Comparison of ENCODE assay signal across 19 cellular contexts in genomic region chr3:158839966-158840365, GRCh38. TPM values are rescaled to one million over a fixed set of nuclear protein-coding genes. Genes with fewer than 3 reads are reported as not detected.
A peak's percentile ranks its signal among the peaks of the same experiment; 100 is the strongest.
DNase-seq lines count a peak whose midpoint lies in the region; ATAC-seq, FAIRE-seq and TF ChIP-seq lines count a peak whose summit lies in the region.
"Had no signal": no experiment of that assay in that cellular context is flagged by ENCODE, and none has a peak within 500 bp of the region (broad histone marks: within the 10 kb centered on the region; RNA-seq: fewer than 3 reads in every experiment).

No MANE protein-coding gene starts in this region.

- H3K4me1 ChIP-seq in K562 (replicated peaks in 1 of 2; ENCODE audit: control insufficient read depth in 2 of 2, insufficient read depth in 2 of 2, low read length in 2 of 2) = peaks cover 0 to 4% of the 10 kb centered on the region in 2 experiments; a peak in 1 of 5 replicates
- peaks cover 0 to 2% of the 10 kb centered on the region in 2 donors for H3K4me1 ChIP-seq in neuronal stem cell (ENCODE audit: control insufficient read depth in 2 of 2, insufficient read depth in 1 of 2, low read depth in 1 of 2, low read length in 2 of 2)
- no peaks in the 10 kb centered on the region for H3K4me1 ChIP-seq in aorta (ENCODE audit: control insufficient read depth in 1 of 2, insufficient read depth in 2 of 2, low read length in 2 of 2)
- H3K4me1 ChIP-seq: BE2C, Caco-2, HAP-1 had no signal

- POLR2A ChIA-PET in K562 (lab: Yijun Ruan, JAX) = interaction anchor here (0.6 to 1.1 kb wide), 3 partner anchors 10 to 159 kb away, joined by 3 to 5 read pairs (median 3); no protein-coding TSS in a partner anchor

- no peaks in the 10 kb centered on the region for H3K9me1 ChIP-seq in K562 (ENCODE audit: control insufficient read depth, insufficient read depth, low read length)

- TF ChIP-seq POLR2A in K562 (conservative IDR thresholded peaks at IDR 0.05) = no peak

- H3K23ac ChIP-seq in neuronal stem cell (ENCODE audit: low read depth, low read length, poor library complexity) = no peak overlapping the region

- BruUV-seq in K562 (replicated peaks; lab: Mats Ljungman, UMichigan) = no TSS peak

- H2BK5ac ChIP-seq in neuronal stem cell (ENCODE audit: low read length) = no peak overlapping the region

- peak; percentile 44; the same call in 2 of the 3 replicates for ATAC-seq in K562
- no peak for ATAC-seq in aorta (ENCODE audit: low FRiP score)
- no peak for ATAC-seq in sciatic nerve

- H3K14ac ChIP-seq in neuronal stem cell (ENCODE audit: low read length) = no peak overlapping the region

- H3K79me1 ChIP-seq in neuronal stem cell (ENCODE audit: low read depth, low read length) = no peaks in the 10 kb centered on the region

- H4K8ac ChIP-seq in neuronal stem cell (ENCODE audit: low read depth, low read length) = no peak overlapping the region

- no peaks in the 10 kb centered on the region; the same call in 1 of the 2 replicates for H4K20me1 ChIP-seq in K562 (replicated peaks; ENCODE audit: control insufficient read depth, insufficient read depth, low read length)

- intact Hi-C loops in K562 (cut with micrococcal nuclease) (loop anchor here (10.0 kb wide), 1 partner anchor 1165 kb away; no protein-coding TSS in a partner anchor), aorta (cut with DNase I) (no loop called here), sciatic nerve (cut with DNase I) (no loop called here)

- no peak overlapping the region for H3K4me3 ChIP-seq in K562
- H3K4me3 ChIP-seq in neuronal stem cell (ENCODE audit: low read length in 2 of 2) = no peak overlapping the region
- no peak overlapping the region for H3K4me3 ChIP-seq in aorta (ENCODE audit: low read length in 2 of 2)
- H3K4me3 ChIP-seq: GM23248, HAP-1 had no signal

- CTCF ChIA-PET in K562 (lab: Yijun Ruan, JAX; ENCODE audit: low intra/inter-chr PET ratio) = no interaction called here

- TF ChIP-seq RAD21 in K562 (CRISPR knock-in tag; conservative IDR thresholded peaks at IDR 0.05 in 1 of 2, IDR thresholded peaks at IDR 0.05 in 1 of 2) = no peak

- no peaks in the 10 kb centered on the region for H3K79me2 ChIP-seq in K562 (ENCODE audit: control insufficient read depth, insufficient read depth, low read length)

- WGBS in K562 (ENCODE audit: insufficient coverage, low coverage, missing lambda C conversion rate) = 10% methylated on average over 6 of the region's 6 CpGs
- WGBS in neuronal stem cell (ENCODE audit: extremely low coverage in 2 of 2, insufficient read length in 2 of 2, insufficient replicate concordance in 1 of 2), 2 donors = no CpG with 5 or more reads among the region's 6 CpGs
- 23 to 28% methylated on average over 6 of the region's 6 CpGs for WGBS in aorta, 2 donors

- in situ Hi-C loops in K562 (cut with MboI) = loop anchor here (25.0 kb wide), 1 partner anchor 972 kb away; no protein-coding TSS in a partner anchor

- H3K36me3 ChIP-seq in K562 (ENCODE audit: control insufficient read depth, insufficient read depth, low read length) (no peaks in the 10 kb centered on the region), neuronal stem cell (replicated peaks in 1 of 2; ENCODE audit: control insufficient read depth in 2 of 2, insufficient read depth in 2 of 2, low read length in 2 of 2) (no peaks in the 10 kb centered on the region), aorta (ENCODE audit: control insufficient read depth in 1 of 2, insufficient read depth in 2 of 2, low read length in 1 of 2) (no peaks in the 10 kb centered on the region)
- H3K36me3 ChIP-seq: BE2C, HAP-1 had no signal

- no peak for TF ChIP-seq EP300 in K562 (IDR thresholded peaks at IDR 0.05; ENCODE audit: low read length)

- TF ChIP-seq CTCF in K562 (IDR thresholded peaks at IDR 0.05 in 2 of 3, conservative IDR thresholded peaks at IDR 0.05 in 1 of 3; ENCODE audit: insufficient read depth in 2 of 3, low read depth in 1 of 3, low read length in 3 of 3) = no peak

- no peak overlapping the region for H3K4ac ChIP-seq in neuronal stem cell (ENCODE audit: low read length)

- no peak overlapping the region for H2AFZ ChIP-seq in K562 (ENCODE audit: low read depth, low read length)
- H2AFZ ChIP-seq in neuronal stem cell (ENCODE audit: low read length) = no peak overlapping the region
- H2AFZ ChIP-seq: GM23248 had no signal

- H4K91ac ChIP-seq in neuronal stem cell (ENCODE audit: low read depth, low read length, poor library complexity) = no peak overlapping the region

- no peak overlapping the region for H3K18ac ChIP-seq in neuronal stem cell (ENCODE audit: low read length)

- no peak overlapping the region for H2AK5ac ChIP-seq in neuronal stem cell (ENCODE audit: low read depth, low read length)

- H2BK120ac ChIP-seq in neuronal stem cell (ENCODE audit: low read depth, low read length) = no peak overlapping the region

- no peak overlapping the region for H2BK15ac ChIP-seq in neuronal stem cell (ENCODE audit: low read length)

- H3K27ac ChIP-seq in K562 (ENCODE audit: extremely low read depth, low read depth, low read length) = no peak overlapping the region
- no peak overlapping the region for H3K27ac ChIP-seq in neuronal stem cell (replicated peaks; ENCODE audit: low read length)
- H3K27ac ChIP-seq in aorta (ENCODE audit: low read depth in 1 of 2, low read length in 2 of 2) = no peak overlapping the region
- H3K27ac ChIP-seq: C4-2B, GM23248, HL-60 had no signal

- H3K9me3 ChIP-seq in K562 (replicated peaks; ENCODE audit: control insufficient read depth, insufficient read depth, low read depth, low read length) = no peaks in the 10 kb centered on the region
- no peaks in the 10 kb centered on the region for H3K9me3 ChIP-seq in neuronal stem cell (replicated peaks in 1 of 2; ENCODE audit: control insufficient read depth in 2 of 2, insufficient read depth in 1 of 2, low read depth in 1 of 2, low read length in 2 of 2)
- H3K9me3 ChIP-seq in aorta (ENCODE audit: control insufficient read depth, low read length) = no peaks in the 10 kb centered on the region
- H3K9me3 ChIP-seq: BE2C, Caco-2, HAP-1 had no signal

- H3K27me3 ChIP-seq in K562 (ENCODE audit: control insufficient read depth in 2 of 2, insufficient read depth in 2 of 2, low read length in 2 of 2) (peaks cover 15 to 29% of the 10 kb centered on the region in 2 experiments; a peak in 3 of 5 replicates), neuronal stem cell (ENCODE audit: control insufficient read depth in 3 of 3, insufficient read depth in 3 of 3, low read depth in 1 of 3, low read length in 3 of 3) (no peaks in the 10 kb centered on the region), aorta (ENCODE audit: control insufficient read depth in 1 of 2, insufficient read depth in 2 of 2, low read length in 1 of 2) (no peaks in the 10 kb centered on the region)

- H3K9ac ChIP-seq in K562 (ENCODE audit: insufficient read depth in 1 of 2, low read depth in 2 of 2, low read length in 2 of 2) (no peak overlapping the region), neuronal stem cell (ENCODE audit: low read depth, low read length, poor library complexity) (no peak overlapping the region)
- H3K9ac ChIP-seq: GM23248 had no signal

- DNase-seq in HuH-7.5 (ENCODE audit: low spot score) (peak; percentile 14), K562 (ENCODE audit: extremely low read depth in 1 of 4, low spot score in 3 of 4) (peak in 1 of 4 experiments; percentile 11), neuronal stem cell (ENCODE audit: low spot score) (peak; percentile 2), C1 segment of cervical spinal cord (lab: John Stamatoyannopoulos, UW) (no peak), aorta (no peak), sciatic nerve (ENCODE audit: low spot score) (no peak)
- DNase-seq: ACHN; BE2C; Caco-2; CD4-positive, alpha-beta T cell; GM23248 had no signal

- H3K4me2 ChIP-seq in K562 (ENCODE audit: insufficient read depth, low read length) (no peak overlapping the region), neuronal stem cell (ENCODE audit: insufficient read depth, low read length, poor library complexity, severe bottlenecking) (no peak overlapping the region)

- H2BK12ac ChIP-seq in neuronal stem cell (ENCODE audit: low read length) = no peak overlapping the region

- FAIRE-seq in K562 (lab: Jason Lieb, UNC) = no peak
- FAIRE-seq: A204.1, D721Med, G401.6, GM12891, GM18507 had no signal

TF ChIP-seq in K562, 482 proteins besides CTCF, POLR2A, EP300 and RAD21 (continues in another document):
- peak; percentile 82 to 92 for TF ChIP-seq FOXA3 (CRISPR knock-in tag; conservative IDR thresholded peaks at IDR 0.05 in 1 of 2, IDR thresholded peaks at IDR 0.05 in 1 of 2)

RNA-seq across cellular contexts. Expression of gene MFSD1, which starts 38.1 kb away (rescaled TPM):
- total RNA-seq in K562 (2011; cell fraction: chromatin; rRNA removed; ENCODE audit: low replicate concordance) = 33.7 and 51.7 TPM in 2 replicates
- total RNA-seq in K562 (2011; cell fraction: nucleolus; rRNA removed) = 32.1 and 34.5 TPM in 2 replicates
- total RNA-seq in K562 (2011; cell fraction: nucleoplasm; rRNA removed) = 42.4 and 60.5 TPM in 2 replicates
- 25.6 and 26.4 TPM in 2 replicates for total RNA-seq in K562 (2014; rRNA removed)
- total RNA-seq in K562 (2014; rRNA removed; fragmentation: Illumina TruSeq; extraction: Trizol) = 40.3 and 47.2 TPM in 2 replicates
- total RNA-seq in K562 (2015; rRNA removed; fragmentation: Illumina TruSeq; extraction: Trizol) = 39.0 and 43.9 TPM in 2 replicates
- 28.6 and 31.2 TPM in 2 replicates for total RNA-seq in K562 (2021)
- 35.5 and 49.5 TPM in 2 replicates for polyA plus RNA-seq in K562 (2011; rRNA removed)
- polyA plus RNA-seq in K562 (2011; cell fraction: cytosol; rRNA removed) = 26.6 and 51.5 TPM in 2 replicates
- polyA plus RNA-seq in K562 (2011; cell fraction: nucleus; rRNA removed) = 22.9 and 31.5 TPM in 2 replicates
- 21.6 and 28.0 TPM in 2 replicates for polyA plus RNA-seq in K562 (2012)
- polyA plus RNA-seq in K562 (2014; fragmentation: Illumina TruSeq; extraction: Trizol) = 27.5 and 28.4 TPM in 2 replicates
- polyA plus RNA-seq in K562 (2014; fragmentation: Nextera tagmentation; extraction: Ambion mirVana) = 10 to 100 TPM in 1 of 2 experiments, 1 to 10 TPM in 1; 8.7 to 11.4 TPM
- polyA plus RNA-seq in K562 (2014; rRNA removed) = 31.3 and 33.4 TPM in 2 replicates
- 52.2 and 58.3 TPM in 2 replicates for polyA minus RNA-seq in K562 (2011; rRNA and poly(A)+ RNA removed)
- 19.7 and 24.4 TPM in 2 replicates for polyA minus RNA-seq in K562 (2011; cell fraction: cytosol; rRNA and poly(A)+ RNA removed)
- polyA minus RNA-seq in K562 (2011; cell fraction: nucleus; rRNA and poly(A)+ RNA removed) = 21.7 and 30.3 TPM in 2 replicates
- polyA plus RNA-seq in neuronal stem cell (2013, experiment 1 of 2) = 4.2 TPM
- polyA plus RNA-seq in neuronal stem cell (2013, experiment 2 of 2) = 3.4 TPM
- 10 to 100 TPM; 71.5 to 81.0 TPM for total RNA-seq in aorta
- polyA plus RNA-seq in aorta = 10 to 100 TPM; 44.9 to 63.5 TPM
- 54.6 TPM for total RNA-seq in sciatic nerve

Comparison
In these comparisons a context has a peak if more than half of its experiments do, and no peak if none do; other contexts are left out.
1. DNase-seq: peak in HuH-7.5 (single experiment) and neuronal stem cell (single experiment); none in C1 segment of cervical spinal cord (0 of 14), aorta (0 of 2) and sciatic nerve (single experiment).